In genomic region chr1:115280073-115280472, GRCh38 we compare ENCODE assay signal across 1 cellular context.
TF ChIP-seq lines count a peak whose summit lies in the region.

No MANE protein-coding gene starts in this region.

TF ChIP-seq in SK-N-SH, 30 proteins besides CTCF, POLR2A, EP300 and RAD21 (continued from another document):
- TF ChIP-seq USF1 (IDR thresholded peaks at IDR 0.05; ENCODE audit: borderline replicate concordance, low read depth): no peak
